In the genomic region with DNA sequence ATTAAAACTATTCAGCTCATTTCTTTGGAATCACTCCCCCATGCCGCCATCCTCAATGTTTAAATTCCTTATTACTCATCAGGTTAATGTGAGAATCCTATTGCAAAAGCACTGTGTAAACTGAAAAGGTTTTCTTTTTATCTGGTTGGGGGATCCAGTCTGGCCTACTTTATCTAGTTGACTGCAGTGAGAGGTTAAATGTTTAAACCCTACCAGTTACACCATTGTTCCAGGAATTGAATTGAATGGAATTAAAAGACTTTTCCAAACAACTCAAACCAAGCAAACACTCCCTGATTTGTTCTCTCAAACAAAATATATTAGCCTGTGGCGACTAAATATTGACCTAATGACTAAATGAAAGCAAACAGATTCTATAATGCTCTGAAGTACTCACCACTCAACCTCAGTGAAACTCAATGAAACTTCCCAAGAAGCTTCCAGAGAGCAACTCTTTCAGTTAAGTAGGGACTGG, we compare ENCODE assay signal across 11 cellular contexts.
DNase-seq lines count a peak whose midpoint lies in the region; TF ChIP-seq lines count a peak whose summit lies in the region.
"Had no signal": no experiment of that assay in that cellular context is flagged by ENCODE, and none has a peak within 500 bp of the region (broad histone marks: within the 10 kb centered on the region; RNA-seq: fewer than 3 reads in every experiment).

No MANE protein-coding gene starts in this region.

- no peaks in the 10 kb centered on the region for H4K20me1 ChIP-seq in osteoblast (ENCODE audit: insufficient read depth, low read length)

- no peaks in the 10 kb centered on the region for H3K36me3 Mint-ChIP-seq in endodermal cell (ENCODE audit: low read depth)

- no peak overlapping the region for H3K4me3 ChIP-seq in endodermal cell (ENCODE audit: low read length)
- no peak overlapping the region for H3K4me3 ChIP-seq in osteoblast (ENCODE audit: insufficient read depth, low read length)
- H3K4me3 ChIP-seq in vagina = no peak overlapping the region

- 52 to 88% methylated on average over 1 to 2 of the region's 2 CpGs for WGBS in endodermal cell (ENCODE audit: insufficient coverage in 1 of 2, insufficient read length in 1 of 2), 2 experiments

- H3K4me3 Mint-ChIP-seq in endodermal cell = no peak overlapping the region

- no peak for TF ChIP-seq POLR2A in vagina (IDR thresholded peaks at IDR 0.05)

- H2AFZ ChIP-seq in osteoblast (ENCODE audit: low read length) = peak overlapping the region; percentile 43

- H3K4me1 Mint-ChIP-seq in endodermal cell = peaks cover 55% of the 10 kb centered on the region

- TF ChIP-seq CTCF in endodermal cell (conservative IDR thresholded peaks at IDR 0.05) (no peak), osteoblast (IDR thresholded peaks at IDR 0.05; ENCODE audit: extremely low read depth, low read depth, low read length) (no peak), vagina (IDR thresholded peaks at IDR 0.05) (no peak)

- H3K27me3 ChIP-seq in endodermal cell (ENCODE audit: control insufficient read depth, insufficient read depth, low read length, poor library complexity, severe bottlenecking) (no peaks in the 10 kb centered on the region), osteoblast (ENCODE audit: insufficient read depth, low read length) (no peaks in the 10 kb centered on the region), vagina (no peaks in the 10 kb centered on the region)

- H3K9me3 Mint-ChIP-seq in endodermal cell = no peaks in the 10 kb centered on the region

- peaks cover 6% of the 10 kb centered on the region for H3K27me3 Mint-ChIP-seq in endodermal cell (ENCODE audit: insufficient read depth)

- DNase-seq in Daoy (ENCODE audit: low read depth) (peak; percentile 60), NCI-H226 (peak; percentile 74), endodermal cell (no peak), osteoblast (ENCODE audit: insufficient read length, low spot score, missing footprints) (peak; percentile 30), vagina (ENCODE audit: extremely low spot score in 2 of 2) (no peak), C1 segment of cervical spinal cord (lab: John Stamatoyannopoulos, UW) (no peak), NCI-H2029 treated with DMSO at 0.1 percent for 48 hours (lab: John Stamatoyannopoulos, UW) (no peak), retina (no peak)
- DNase-seq: activated effector memory CD4-positive, alpha-beta T cell treated with anti-CD3 and anti-CD28 coated beads, Interleukin-2, amount 50 U/mL, for 16 hours; effector CD4-positive, alpha-beta T cell; kidney had no signal

- intact Hi-C loops in vagina (cut with DNase I) = no loop called here

- H3K79me2 ChIP-seq in osteoblast (ENCODE audit: insufficient read depth, low read length) = no peaks in the 10 kb centered on the region

- no peak overlapping the region for H3K9ac ChIP-seq in endodermal cell (ENCODE audit: extremely low read depth, low read length, poor library complexity, severe bottlenecking)

- peak overlapping the region; percentile 59 for H3K4me2 ChIP-seq in osteoblast (ENCODE audit: insufficient read depth, low read length)

- no peaks in the 10 kb centered on the region for H3K9me3 ChIP-seq in endodermal cell (ENCODE audit: control insufficient read depth, low read length)
- H3K9me3 ChIP-seq in osteoblast (ENCODE audit: low read depth, low read length) = no peaks in the 10 kb centered on the region
- no peaks in the 10 kb centered on the region for H3K9me3 ChIP-seq in vagina

- H3K27ac Mint-ChIP-seq in endodermal cell = peak overlapping the region; percentile 76

- H3K36me3 ChIP-seq in endodermal cell (ENCODE audit: control insufficient read depth, insufficient read depth, low read length) (no peaks in the 10 kb centered on the region), osteoblast (ENCODE audit: insufficient read depth, low read length) (no peaks in the 10 kb centered on the region), vagina (no peaks in the 10 kb centered on the region)

- H3K27ac ChIP-seq in endodermal cell (ENCODE audit: low read depth, low read length) = no peak overlapping the region
- H3K27ac ChIP-seq in osteoblast (ENCODE audit: low read depth, low read length) = peak overlapping the region; percentile 62
- H3K27ac ChIP-seq in vagina = no peak overlapping the region

- peaks cover 12% of the 10 kb centered on the region for H3K4me1 ChIP-seq in endodermal cell (ENCODE audit: control insufficient read depth, insufficient read depth, low read length)
- peaks cover 20% of the 10 kb centered on the region for H3K4me1 ChIP-seq in osteoblast (ENCODE audit: insufficient read depth, low read length)
- no peaks in the 10 kb centered on the region for H3K4me1 ChIP-seq in vagina

Comparison
In these comparisons a context has a peak if more than half of its experiments do, and no peak if none do; other contexts are left out.
1. DNase-seq: peak in Daoy (single experiment), NCI-H226 (single experiment) and osteoblast (single experiment); none in endodermal cell (single experiment), vagina (0 of 2), C1 segment of cervical spinal cord (0 of 14), NCI-H2029 treated with DMSO at 0.1 percent for 48 hours (single experiment) and retina (single experiment).